In genomic region chr13:52651880-52652169, GRCh38 we compare ENCODE assay signal across 9 cellular contexts. TPM values are rescaled to one million over a fixed set of nuclear protein-coding genes. Genes with fewer than 3 reads are reported as not detected.
DNase-seq lines count a peak whose midpoint lies in the region; ATAC-seq and TF ChIP-seq lines count a peak whose summit lies in the region.
"Had no signal": no experiment of that assay in that cellular context is flagged by ENCODE, and none has a peak within 500 bp of the region (broad histone marks: within the 10 kb centered on the region; RNA-seq: fewer than 3 reads in every experiment).

No MANE protein-coding gene starts in this region.

- H3K9me2 ChIP-seq in Loucy (replicated peaks; ENCODE audit: low read depth, low read length), result no peaks in the 10 kb centered on the region

- H3K27me3 ChIP-seq in CD4-positive, alpha-beta T cell (ENCODE audit: control insufficient read depth, insufficient read depth, low read length), result no peaks in the 10 kb centered on the region
- H3K27me3 ChIP-seq in Loucy (ENCODE audit: insufficient read depth, low read length, poor library complexity, severe bottlenecking), result no peaks in the 10 kb centered on the region
- H3K27me3 ChIP-seq in endocrine pancreas (ENCODE audit: control insufficient read depth, insufficient read depth, low read length), result no peaks in the 10 kb centered on the region
- no peaks in the 10 kb centered on the region for H3K27me3 ChIP-seq in neuronal stem cell (ENCODE audit: control insufficient read depth in 3 of 3, insufficient read depth in 3 of 3, low read depth in 1 of 3, low read length in 3 of 3)

- peaks cover 67% of the 10 kb centered on the region for H3K79me2 ChIP-seq in Loucy (ENCODE audit: insufficient read depth, low read length)

- no peak overlapping the region for H3K23ac ChIP-seq in neuronal stem cell (ENCODE audit: low read depth, low read length, poor library complexity)

- H4K8ac ChIP-seq in neuronal stem cell (ENCODE audit: low read depth, low read length), result no peak overlapping the region

- H3K4me2 ChIP-seq in Loucy (ENCODE audit: low read depth, low read length, poor library complexity, severe bottlenecking) (peak overlapping the region; percentile 80), neuronal stem cell (ENCODE audit: insufficient read depth, low read length, poor library complexity, severe bottlenecking) (peak overlapping the region; percentile 47)

- H3K4me3 ChIP-seq in Loucy (ENCODE audit: low read length, poor library complexity, severe bottlenecking) (peak overlapping the region; percentile 97), endocrine pancreas (ENCODE audit: control insufficient read depth, insufficient read depth, low read length) (peak overlapping the region; percentile 93), neuronal stem cell (ENCODE audit: low read length in 2 of 2) (peak overlapping the region; percentile 81 to 86)

- no peak overlapping the region for H2AK5ac ChIP-seq in neuronal stem cell (ENCODE audit: low read depth, low read length)

- H2BK12ac ChIP-seq in neuronal stem cell (ENCODE audit: low read length), result no peak overlapping the region

- H3K9me3 Mint-ChIP-seq in CD4-positive, alpha-beta T cell, result no peaks in the 10 kb centered on the region
- H3K9me3 Mint-ChIP-seq: naive B cell had no signal

- no CpG with 5 or more reads among the region's 8 CpGs for WGBS in neuronal stem cell (ENCODE audit: extremely low coverage in 2 of 2, insufficient read length in 2 of 2, insufficient replicate concordance in 1 of 2), 2 donors

- TF ChIP-seq CTCF in CD4-positive, alpha-beta T cell (IDR thresholded peaks at IDR 0.05), result no peak
- no peak for TF ChIP-seq CTCF in Loucy (conservative IDR thresholded peaks at IDR 0.05; ENCODE audit: low read length)

- no peak overlapping the region for H2BK15ac ChIP-seq in neuronal stem cell (ENCODE audit: low read length)

- peak overlapping the region; percentile 92 for H3K18ac ChIP-seq in neuronal stem cell (ENCODE audit: low read length)

- H2BK120ac ChIP-seq in neuronal stem cell (ENCODE audit: low read depth, low read length), result no peak overlapping the region

- H3K79me1 ChIP-seq in neuronal stem cell (ENCODE audit: low read depth, low read length), result peaks cover 4% of the 10 kb centered on the region

- peaks cover 12% of the 10 kb centered on the region for H3K4me1 Mint-ChIP-seq in CD4-positive, alpha-beta T cell (ENCODE audit: low read depth)

- H3K27ac Mint-ChIP-seq in CD4-positive, alpha-beta T cell, result no peak overlapping the region

- H3K36me3 Mint-ChIP-seq in CD4-positive, alpha-beta T cell (ENCODE audit: low read depth), result peaks cover 14% of the 10 kb centered on the region

- H3K4me3 Mint-ChIP-seq in CD4-positive, alpha-beta T cell, result no peak overlapping the region
- H3K4me3 Mint-ChIP-seq: naive B cell had no signal

- no peak overlapping the region for H4K91ac ChIP-seq in neuronal stem cell (ENCODE audit: low read depth, low read length, poor library complexity)

- DNase-seq in CD4-positive, alpha-beta T cell, result no peak
- DNase-seq in neuronal stem cell (ENCODE audit: low spot score) (no peak), T-helper 2 cell (no peak), globus pallidus (ENCODE audit: low spot score) (no peak), RPMI8226 (no peak)
- DNase-seq: naive B cell had no signal

- H3K4me1 ChIP-seq in Loucy (ENCODE audit: insufficient read depth, low read length, poor library complexity, severe bottlenecking) (peaks cover 45% of the 10 kb centered on the region), endocrine pancreas (ENCODE audit: control insufficient read depth, insufficient read depth, low read length) (peaks cover 19% of the 10 kb centered on the region), neuronal stem cell (ENCODE audit: control insufficient read depth in 2 of 2, insufficient read depth in 1 of 2, low read depth in 1 of 2, low read length in 2 of 2) (peaks cover 2 to 9% of the 10 kb centered on the region in 2 donors)

- peaks cover 26% of the 10 kb centered on the region for H4K20me1 ChIP-seq in Loucy (ENCODE audit: insufficient read depth, low read length, poor library complexity, severe bottlenecking)

- no peak for ATAC-seq in CD4-positive, alpha-beta T cell (ENCODE audit: poor library complexity)
- peak; percentile 16 for ATAC-seq in GM21526 (IDR thresholded peaks at IDR 0.05; ENCODE audit: low FRiP score, unreplicated experiment)

- H3K4ac ChIP-seq in neuronal stem cell (ENCODE audit: low read length), result peak overlapping the region; percentile 86

- intact Hi-C loops in CD4-positive, alpha-beta T cell (cut with DNase I, micrococcal nuclease), result loop anchor here (1.0 to 10.0 kb wide), 6 partner anchors 35 to 837 kb away; partner anchors contain the start of genes CKAP2 (in 1 of the 2) and VPS36 (in 1 of the 2)

- POLR2A ChIA-PET in CD4-positive, alpha-beta T cell (lab: Charles Lee), result interaction anchor here (0.6 to 3.6 kb wide), 14 partner anchors 12 to 1199 kb away, joined by 3 to 148 read pairs (median 4); partner anchors contain the start of genes ALG11, CKAP2, INTS6 and VPS36

- peak overlapping the region; percentile 70 for H2BK5ac ChIP-seq in neuronal stem cell (ENCODE audit: low read length)

- H2AFZ ChIP-seq in Loucy (ENCODE audit: low read length) (peak overlapping the region; percentile 95), neuronal stem cell (ENCODE audit: low read length) (peak overlapping the region; percentile 93)

- peak overlapping the region; percentile 96 for H3K9ac ChIP-seq in Loucy (ENCODE audit: low read depth, low read length, poor library complexity, severe bottlenecking)
- H3K9ac ChIP-seq in endocrine pancreas (ENCODE audit: control insufficient read depth, insufficient read depth, low read length), result peak overlapping the region; percentile 93
- peak overlapping the region; percentile 89 for H3K9ac ChIP-seq in neuronal stem cell (ENCODE audit: low read depth, low read length, poor library complexity)

- H3K14ac ChIP-seq in neuronal stem cell (ENCODE audit: low read length), result no peak overlapping the region

- peak overlapping the region; percentile 93 for H3K27ac ChIP-seq in CD4-positive, alpha-beta T cell (ENCODE audit: low read depth, low read length)
- peak overlapping the region; percentile 93 for H3K27ac ChIP-seq in neuronal stem cell (replicated peaks; ENCODE audit: low read length)

- CTCF ChIA-PET in CD4-positive, alpha-beta T cell (lab: Charles Lee), result interaction anchor here (1.2 to 2.8 kb wide), 5 partner anchors 11 to 524 kb away, joined by 4 to 36 read pairs (median 13); partner anchors contain the start of gene VPS36

- H3K36me3 ChIP-seq in Loucy (ENCODE audit: insufficient read depth, low read length) (peaks cover 8% of the 10 kb centered on the region; the same call in 1 of the 2 replicates), endocrine pancreas (ENCODE audit: control insufficient read depth, insufficient read depth, low read length) (no peaks in the 10 kb centered on the region), neuronal stem cell (replicated peaks in 1 of 2; ENCODE audit: control insufficient read depth in 2 of 2, insufficient read depth in 2 of 2, low read length in 2 of 2) (peaks cover 10 to 47% of the 10 kb centered on the region in 2 donors)

- no peaks in the 10 kb centered on the region for H3K9me3 ChIP-seq in CD4-positive, alpha-beta T cell (ENCODE audit: control insufficient read depth, low read length)
- no peaks in the 10 kb centered on the region for H3K9me3 ChIP-seq in Loucy (ENCODE audit: insufficient read depth, low read depth, low read length)
- no peaks in the 10 kb centered on the region for H3K9me3 ChIP-seq in endocrine pancreas (ENCODE audit: control insufficient read depth, low read length)
- H3K9me3 ChIP-seq in neuronal stem cell (replicated peaks in 1 of 2; ENCODE audit: control insufficient read depth in 2 of 2, insufficient read depth in 1 of 2, low read depth in 1 of 2, low read length in 2 of 2), result no peaks in the 10 kb centered on the region

- no peaks in the 10 kb centered on the region for H3F3A ChIP-seq in Loucy (ENCODE audit: low read depth)

- H3K27me3 Mint-ChIP-seq in CD4-positive, alpha-beta T cell, result no peaks in the 10 kb centered on the region
- H3K27me3 Mint-ChIP-seq: naive B cell had no signal

RNA-seq across cellular contexts. Expression of gene SUGT1, which starts 0.8 kb away (rescaled TPM):
- total RNA-seq in CD4-positive, alpha-beta T cell, result 10 to 100 TPM; 18.5 to 20.1 TPM
- 59.2 TPM for polyA plus RNA-seq in neuronal stem cell (2013, experiment 1 of 2)
- 58.6 TPM for polyA plus RNA-seq in neuronal stem cell (2013, experiment 2 of 2)

RNA-seq across cellular contexts. Expression of gene HNRNPA1L2, which starts 9.6 kb away (rescaled TPM):
- 10 to 100 TPM; 15.5 to 17.1 TPM for total RNA-seq in CD4-positive, alpha-beta T cell
- 10.8 TPM for polyA plus RNA-seq in neuronal stem cell (2013, experiment 1 of 2)
- polyA plus RNA-seq in neuronal stem cell (2013, experiment 2 of 2), result 11.9 TPM
